Comparison of ENCODE assay signal across 8 cellular contexts in genomic region chr6:91476000-91476399, GRCh38.
A peak's percentile ranks its signal among the peaks of the same experiment; 100 is the strongest.
DNase-seq lines count a peak whose midpoint lies in the region; ATAC-seq and TF ChIP-seq lines count a peak whose summit lies in the region.

No MANE protein-coding gene starts in this region.

- no peak overlapping the region for H3K4me3 ChIP-seq in fibroblast of pulmonary artery (replicated peaks; ENCODE audit: low read depth, low read length)

- H3K4me3 Mint-ChIP-seq in activated CD4-positive, alpha-beta memory T cell treated with anti-CD3 and anti-CD28 coated beads, Interleukin-2, amount 10 ng/mL, durations not matched to agents 7 days and 5 days: no peak overlapping the region

- H3K4me1 Mint-ChIP-seq in activated CD4-positive, alpha-beta memory T cell treated with anti-CD3 and anti-CD28 coated beads, Interleukin-2, amount 10 ng/mL, durations not matched to agents 7 days and 5 days: no peaks in the 10 kb centered on the region

- peak; percentile 74 for ATAC-seq in GM18505 (IDR thresholded peaks at IDR 0.05; ENCODE audit: unreplicated experiment)
- peak; percentile 86 for ATAC-seq in HG02610 (IDR thresholded peaks at IDR 0.05; ENCODE audit: unreplicated experiment)
- ATAC-seq in GM19324 (IDR thresholded peaks at IDR 0.05; ENCODE audit: low FRiP score, unreplicated experiment): no peak

- H3K27ac Mint-ChIP-seq in activated CD4-positive, alpha-beta memory T cell treated with anti-CD3 and anti-CD28 coated beads, Interleukin-2, amount 10 ng/mL, durations not matched to agents 7 days and 5 days: no peak overlapping the region

- H3K36me3 Mint-ChIP-seq in activated CD4-positive, alpha-beta memory T cell treated with anti-CD3 and anti-CD28 coated beads, Interleukin-2, amount 10 ng/mL, durations not matched to agents 7 days and 5 days (ENCODE audit: low read depth): no peaks in the 10 kb centered on the region

- POLR2A ChIA-PET in activated CD4-positive, alpha-beta memory T cell treated with anti-CD3 and anti-CD28 coated beads, Interleukin-2, amount 10 ng/mL, durations not matched to agents 7 days and 5 days (lab: Charles Lee): no interaction called here

- TF ChIP-seq POLR2A in GM18505 (IDR thresholded peaks at IDR 0.05; ENCODE audit: borderline replicate concordance, extremely low read depth, insufficient read depth, insufficient read length): no peak

- CTCF ChIA-PET in activated CD4-positive, alpha-beta memory T cell treated with anti-CD3 and anti-CD28 coated beads, Interleukin-2, amount 10 ng/mL, durations not matched to agents 7 days and 5 days (lab: Charles Lee): no interaction called here

- H3K9me3 Mint-ChIP-seq in activated CD4-positive, alpha-beta memory T cell treated with anti-CD3 and anti-CD28 coated beads, Interleukin-2, amount 10 ng/mL, durations not matched to agents 7 days and 5 days: no peaks in the 10 kb centered on the region

- DNase-seq in NCI-H226: peak; percentile 5
- DNase-seq in fibroblast of pulmonary artery (ENCODE audit: low read depth): peak; percentile 22
- DNase-seq in T1000 (lab: John Stamatoyannopoulos, UW): no peak
- no peak for DNase-seq in activated CD4-positive, alpha-beta memory T cell treated with anti-CD3 and anti-CD28 coated beads, Interleukin-2, amount 10 ng/mL, durations not matched to agents 7 days and 5 days
- no peak for DNase-seq in GF-D8 (lab: John Stamatoyannopoulos, UW)

- H3K27me3 Mint-ChIP-seq in activated CD4-positive, alpha-beta memory T cell treated with anti-CD3 and anti-CD28 coated beads, Interleukin-2, amount 10 ng/mL, durations not matched to agents 7 days and 5 days: no peaks in the 10 kb centered on the region

- no peak for TF ChIP-seq CTCF in fibroblast of pulmonary artery (IDR thresholded peaks at IDR 0.05; ENCODE audit: low read length, missing control alignments)

Comparison
In these comparisons a context has a peak if more than half of its experiments do, and no peak if none do; other contexts are left out.
1. DNase-seq: peak in NCI-H226 (single experiment) and fibroblast of pulmonary artery (single experiment); none in T1000 (single experiment), activated CD4-positive, alpha-beta memory T cell treated with anti-CD3 and anti-CD28 coated beads, Interleukin-2, amount 10 ng/mL, durations not matched to agents 7 days and 5 days (single experiment) and GF-D8 (single experiment).